In genomic region chr1:1440941-1441888, GRCh38 we compare ENCODE assay signal across 8 cellular contexts. TPM values are rescaled to one million over a fixed set of nuclear protein-coding genes. Genes with fewer than 3 reads are reported as not detected.
DNase-seq lines count a peak whose midpoint lies in the region; ATAC-seq and TF ChIP-seq lines count a peak whose summit lies in the region.

No MANE protein-coding gene starts in this region.

- H3K27me3 ChIP-seq in effector memory CD4-positive, alpha-beta T cell (replicated peaks; ENCODE audit: control insufficient read depth, insufficient read depth, low read length, poor library complexity, severe bottlenecking) = peaks cover 34% of the 10 kb centered on the region

- H3K27ac Mint-ChIP-seq in activated CD4-positive, alpha-beta T cell treated with anti-CD3 and anti-CD28 coated beads, Interleukin-2, amount 10 ng/mL, durations not matched to agents 24 days and 14 days = no peak overlapping the region
- no peak overlapping the region for H3K27ac Mint-ChIP-seq in naive thymus-derived CD8-positive, alpha-beta T cell

- DNase-seq in COLO829 (ENCODE audit: low spot score) (peak; percentile 62), substantia nigra (lab: John Stamatoyannopoulos, UW) (peak in 27 of 49 donors; percentile 14 to 66 (median 40)), NCI-H2107 (lab: John Stamatoyannopoulos, UW) (no peak), NCI-H1930 (lab: John Stamatoyannopoulos, UW) (no peak)
- peak; percentile 88 for DNase-seq in activated CD4-positive, alpha-beta T cell treated with anti-CD3 and anti-CD28 coated beads, Interleukin-2, amount 10 ng/mL, durations not matched to agents 24 days and 14 days
- peak; percentile 13 to 28 (median 14) for DNase-seq in effector memory CD4-positive, alpha-beta T cell
- peak; percentile 30 to 68 (median 52) for DNase-seq in naive thymus-derived CD8-positive, alpha-beta T cell

- intact Hi-C loops in activated CD4-positive, alpha-beta T cell treated with anti-CD3 and anti-CD28 coated beads, Interleukin-2, amount 10 ng/mL, durations not matched to agents 24 days and 14 days (cut with micrococcal nuclease) = loop anchor here (2.0 kb wide), 1 partner anchor 34 kb away; the partner anchor contains the start of gene MRPL20

- H3K4me1 Mint-ChIP-seq in activated CD4-positive, alpha-beta T cell treated with anti-CD3 and anti-CD28 coated beads, Interleukin-2, amount 10 ng/mL, durations not matched to agents 24 days and 14 days = peaks cover 3% of the 10 kb centered on the region
- peaks cover 0 to 8% (median 2%) of the 10 kb centered on the region in 4 donors for H3K4me1 Mint-ChIP-seq in naive thymus-derived CD8-positive, alpha-beta T cell

- peak; percentile 55 for TF ChIP-seq RAD21 in Ishikawa (IDR thresholded peaks at IDR 0.05; ENCODE audit: low read depth)

- H3K4me3 Mint-ChIP-seq in activated CD4-positive, alpha-beta T cell treated with anti-CD3 and anti-CD28 coated beads, Interleukin-2, amount 10 ng/mL, durations not matched to agents 24 days and 14 days = no peak overlapping the region
- peak overlapping the region in 1 of 10 donors; percentile 8 for H3K4me3 Mint-ChIP-seq in naive thymus-derived CD8-positive, alpha-beta T cell

- TF ChIP-seq EP300 in Ishikawa (IDR thresholded peaks at IDR 0.05; ENCODE audit: borderline replicate concordance) = no peak

- peaks cover 8% of the 10 kb centered on the region for H3K4me1 ChIP-seq in effector memory CD4-positive, alpha-beta T cell (ENCODE audit: control insufficient read depth, insufficient read depth, low read length, poor library complexity, severe bottlenecking)

- H3K9me3 ChIP-seq in effector memory CD4-positive, alpha-beta T cell (ENCODE audit: control insufficient read depth, low read length) = no peaks in the 10 kb centered on the region

- H3K36me3 Mint-ChIP-seq in activated CD4-positive, alpha-beta T cell treated with anti-CD3 and anti-CD28 coated beads, Interleukin-2, amount 10 ng/mL, durations not matched to agents 24 days and 14 days (ENCODE audit: low read depth) = no peaks in the 10 kb centered on the region
- H3K36me3 Mint-ChIP-seq in naive thymus-derived CD8-positive, alpha-beta T cell = no peaks in the 10 kb centered on the region

- ATAC-seq in naive thymus-derived CD8-positive, alpha-beta T cell = peak; percentile 93 to 95

- POLR2A ChIA-PET in naive thymus-derived CD8-positive, alpha-beta T cell (lab: Charles Lee) = interaction anchor here (0.6 to 2.3 kb wide), 2 partner anchors 34 to 45 kb away, joined by 3 to 8 read pairs; partner anchors contain the start of gene MRPL20

- no peaks in the 10 kb centered on the region for H3K9me3 Mint-ChIP-seq in activated CD4-positive, alpha-beta T cell treated with anti-CD3 and anti-CD28 coated beads, Interleukin-2, amount 10 ng/mL, durations not matched to agents 24 days and 14 days
- H3K9me3 Mint-ChIP-seq in naive thymus-derived CD8-positive, alpha-beta T cell = no peaks in the 10 kb centered on the region

- no peak overlapping the region for H3K4me3 ChIP-seq in effector memory CD4-positive, alpha-beta T cell (ENCODE audit: insufficient read depth, low read depth, low read length, poor library complexity, severe bottlenecking)

- peaks cover 3% of the 10 kb centered on the region for H3K27me3 Mint-ChIP-seq in activated CD4-positive, alpha-beta T cell treated with anti-CD3 and anti-CD28 coated beads, Interleukin-2, amount 10 ng/mL, durations not matched to agents 24 days and 14 days
- peaks cover 0 to 18% (median 0%) of the 10 kb centered on the region in 5 donors for H3K27me3 Mint-ChIP-seq in naive thymus-derived CD8-positive, alpha-beta T cell

- H3K36me3 ChIP-seq in effector memory CD4-positive, alpha-beta T cell (ENCODE audit: control insufficient read depth, insufficient read depth, low read length) = no peaks in the 10 kb centered on the region

- H3K27ac ChIP-seq in effector memory CD4-positive, alpha-beta T cell (ENCODE audit: insufficient read depth, low read length, poor library complexity, severe bottlenecking) = no peak overlapping the region
- H3K27ac ChIP-seq in substantia nigra (ENCODE audit: low read depth, low read length, poor library complexity, severe bottlenecking) = peak overlapping the region; percentile 74

TF ChIP-seq in Ishikawa, 13 proteins besides CTCF, POLR2A, EP300 and RAD21:
- peak; percentile 22; the same call in 1 of the 2 replicates for TF ChIP-seq EGR1 (IDR thresholded peaks at IDR 0.05)
- 0 out of 2 replicates have a peak, but pooled peaks have one; percentile 29 for TF ChIP-seq TCF12 (IDR thresholded peaks at IDR 0.05; ENCODE audit: low read depth)
- no peak for TF ChIP-seq REST (IDR thresholded peaks at IDR 0.05; ENCODE audit: low read depth)
- TF ChIP-seq NFIC (IDR thresholded peaks at IDR 0.05) = no peak; the same call in 1 of the 2 replicates
- no peak for TF ChIP-seq MAX (IDR thresholded peaks at IDR 0.05)
- peak; percentile 85; the same call in 1 of the 2 replicates for TF ChIP-seq ZBTB7A (IDR thresholded peaks at IDR 0.05; ENCODE audit: low read depth)

RNA-seq across cellular contexts. Expression of gene VWA1, which starts 5.7 kb away (rescaled TPM):
- total RNA-seq in activated CD4-positive, alpha-beta T cell treated with anti-CD3 and anti-CD28 coated beads, Interleukin-2, amount 10 ng/mL, durations not matched to agents 24 days and 14 days = 4.9 and 5.2 TPM in 2 replicates
- total RNA-seq in naive thymus-derived CD8-positive, alpha-beta T cell = not detected
- not detected for polyA plus RNA-seq in naive thymus-derived CD8-positive, alpha-beta T cell

RNA-seq across cellular contexts. Expression of gene ATAD3C, which starts 8.3 kb away (rescaled TPM):
- total RNA-seq in activated CD4-positive, alpha-beta T cell treated with anti-CD3 and anti-CD28 coated beads, Interleukin-2, amount 10 ng/mL, durations not matched to agents 24 days and 14 days = 0.40 and 0.75 TPM in 2 replicates
- total RNA-seq in naive thymus-derived CD8-positive, alpha-beta T cell = under 1 TPM; 0.49 to 0.70 TPM
- polyA plus RNA-seq in naive thymus-derived CD8-positive, alpha-beta T cell = 1 to 10 TPM in 2 of 3 donors, under 1 TPM in 1; 0.04 to 3.1 (median 2.1) TPM

RNA-seq across cellular contexts. Expression of gene ANKRD65, which starts 20.1 kb away (rescaled TPM):
- not detected in 2 replicates for total RNA-seq in activated CD4-positive, alpha-beta T cell treated with anti-CD3 and anti-CD28 coated beads, Interleukin-2, amount 10 ng/mL, durations not matched to agents 24 days and 14 days
- not detected for total RNA-seq in naive thymus-derived CD8-positive, alpha-beta T cell
- not detected for polyA plus RNA-seq in naive thymus-derived CD8-positive, alpha-beta T cell

RNA-seq across cellular contexts. Expression of gene ATAD3B, which starts 30.4 kb away (rescaled TPM):
- total RNA-seq in activated CD4-positive, alpha-beta T cell treated with anti-CD3 and anti-CD28 coated beads, Interleukin-2, amount 10 ng/mL, durations not matched to agents 24 days and 14 days = 98.0 and 98.5 TPM in 2 replicates
- 10 to 100 TPM; 47.3 to 50.9 TPM for total RNA-seq in naive thymus-derived CD8-positive, alpha-beta T cell
- 1 to 10 TPM; 2.4 to 5.6 (median 2.6) TPM for polyA plus RNA-seq in naive thymus-derived CD8-positive, alpha-beta T cell

RNA-seq across cellular contexts. Expression of gene MRPL20, which starts 34.1 kb away (rescaled TPM):
- 187 and 194 TPM in 2 replicates for total RNA-seq in activated CD4-positive, alpha-beta T cell treated with anti-CD3 and anti-CD28 coated beads, Interleukin-2, amount 10 ng/mL, durations not matched to agents 24 days and 14 days
- 100 to 1,000 TPM; 162 to 165 TPM for total RNA-seq in naive thymus-derived CD8-positive, alpha-beta T cell
- 100 to 1,000 TPM; 203 to 233 (median 224) TPM for polyA plus RNA-seq in naive thymus-derived CD8-positive, alpha-beta T cell

Comparison
In these comparisons a context has a peak if more than half of its experiments do, and no peak if none do; other contexts are left out.
1. DNase-seq: peak in COLO829 (single experiment), activated CD4-positive, alpha-beta T cell treated with anti-CD3 and anti-CD28 coated beads, Interleukin-2, amount 10 ng/mL, durations not matched to agents 24 days and 14 days (single experiment), effector memory CD4-positive, alpha-beta T cell (3 of 3), naive thymus-derived CD8-positive, alpha-beta T cell (10 of 10) and substantia nigra (27 of 49); none in NCI-H2107 (single experiment) and NCI-H1930 (0 of 2).